ENCODE assay signal across 20 cellular contexts in genomic region chr3:175266993-175267960, GRCh38.
DNase-seq lines count a peak whose midpoint lies in the region; ATAC-seq, FAIRE-seq and TF ChIP-seq lines count a peak whose summit lies in the region.
"Had no signal": no experiment of that assay in that cellular context is flagged by ENCODE, and none has a peak within 500 bp of the region (broad histone marks: within the 10 kb centered on the region; RNA-seq: fewer than 3 reads in every experiment).

No MANE protein-coding gene starts in this region.

- H3K27me3 Mint-ChIP-seq in neural progenitor cell (ENCODE audit: insufficient read depth, low read depth), result no peaks in the 10 kb centered on the region
- H3K27me3 Mint-ChIP-seq: activated CD4-positive, alpha-beta T cell treated with anti-CD3 and anti-CD28 coated beads for 36 hours; T-helper 17 cell had no signal

- H3F3A ChIP-seq in neural progenitor cell (ENCODE audit: low read depth), result no peaks in the 10 kb centered on the region

- DNase-seq in SJSA1 (ENCODE audit: low read depth in 1 of 2, low spot score in 2 of 2) (peak in 1 of 2 experiments; percentile 62), fibroblast of mammary gland (ENCODE audit: low read depth) (peak; percentile 80), neural progenitor cell (ENCODE audit: low spot score) (no peak), tibial artery (no peak), NCI-H510A (lab: John Stamatoyannopoulos, UW) (no peak)
- DNase-seq: ACHN; activated CD4-positive, alpha-beta T cell treated with anti-CD3 and anti-CD28 coated beads for 36 hours; activated T-cell treated with anti-CD3 and anti-CD28 coated beads, Interleukin-2, amount 50 U/mL, for 48 hours; adrenal gland; foreskin melanocyte; mesendoderm; NCI-H1930; NCI-H524 treated with DMSO at 0.1 percent for 48 hours; nucleus accumbens; T-helper 17 cell had no signal

- no peak overlapping the region for H3K27ac Mint-ChIP-seq in neural progenitor cell
- H3K27ac Mint-ChIP-seq: activated CD4-positive, alpha-beta T cell treated with anti-CD3 and anti-CD28 coated beads for 36 hours; T-helper 17 cell had no signal

- no peaks in the 10 kb centered on the region for H4K20me1 ChIP-seq in neural progenitor cell (ENCODE audit: low read depth)

- no peak overlapping the region for H3K9ac ChIP-seq in neural progenitor cell

- H3K36me3 ChIP-seq in SJSA1 (no peaks in the 10 kb centered on the region), neural progenitor cell (no peaks in the 10 kb centered on the region), tibial artery (no peaks in the 10 kb centered on the region)
- H3K36me3 ChIP-seq: adrenal gland, suprapubic skin had no signal

- TF ChIP-seq CTCF in fibroblast of mammary gland (conservative IDR thresholded peaks at IDR 0.05; ENCODE audit: control insufficient read depth, insufficient read depth, low read depth, low read length) (no peak), neural progenitor cell (IDR thresholded peaks at IDR 0.05) (no peak), tibial artery (IDR thresholded peaks at IDR 0.05) (no peak)

- peak; percentile 16 for FAIRE-seq in A204.1 (lab: Jason Lieb, UNC)
- FAIRE-seq: RCC 7860 had no signal

- no peak overlapping the region for H3K4me3 Mint-ChIP-seq in neural progenitor cell
- H3K4me3 Mint-ChIP-seq: activated CD4-positive, alpha-beta T cell treated with anti-CD3 and anti-CD28 coated beads for 36 hours; T-helper 17 cell had no signal

- H3K27ac ChIP-seq in SJSA1 (peak overlapping the region; percentile 66), neural progenitor cell (no peak overlapping the region), tibial artery (no peak overlapping the region)
- H3K27ac ChIP-seq: adrenal gland, suprapubic skin had no signal

- H3K27me3 ChIP-seq in SJSA1 (replicated peaks) (no peaks in the 10 kb centered on the region), neural progenitor cell (no peaks in the 10 kb centered on the region), tibial artery (no peaks in the 10 kb centered on the region)
- H3K27me3 ChIP-seq: adrenal gland, suprapubic skin had no signal

- H3K4me2 ChIP-seq in neural progenitor cell, result no peak overlapping the region

- H3K4me1 ChIP-seq in SJSA1 (replicated peaks) (peaks cover 27% of the 10 kb centered on the region), neural progenitor cell (no peaks in the 10 kb centered on the region), tibial artery (no peaks in the 10 kb centered on the region)
- H3K4me1 ChIP-seq: adrenal gland, suprapubic skin had no signal

- no peaks in the 10 kb centered on the region for H3K36me3 Mint-ChIP-seq in neural progenitor cell

- no peaks in the 10 kb centered on the region for H3K9me3 Mint-ChIP-seq in neural progenitor cell

- H3K9me3 ChIP-seq in SJSA1 (replicated peaks) (no peaks in the 10 kb centered on the region), neural progenitor cell (ENCODE audit: low read depth) (no peaks in the 10 kb centered on the region), tibial artery (no peaks in the 10 kb centered on the region)
- H3K9me3 ChIP-seq: adrenal gland, suprapubic skin had no signal

- no peaks in the 10 kb centered on the region for H3K79me2 ChIP-seq in neural progenitor cell (ENCODE audit: low read depth)

- intact Hi-C loops in tibial artery (cut with DNase I; ENCODE audit: low total_unique reads), result no loop called here

- peaks cover 12% of the 10 kb centered on the region for H3K4me1 Mint-ChIP-seq in neural progenitor cell
- H3K4me1 Mint-ChIP-seq: activated CD4-positive, alpha-beta T cell treated with anti-CD3 and anti-CD28 coated beads for 36 hours; T-helper 17 cell had no signal

- peak; percentile 47 for ATAC-seq in GM18868 (IDR thresholded peaks at IDR 0.05; ENCODE audit: unreplicated experiment)
- no peak for ATAC-seq in HG03095 (IDR thresholded peaks at IDR 0.05; ENCODE audit: unreplicated experiment)
- ATAC-seq: activated CD4-positive, alpha-beta T cell treated with anti-CD3 and anti-CD28 coated beads for 36 hours; T-helper 17 cell had no signal

- no peak overlapping the region for H2AFZ ChIP-seq in neural progenitor cell (replicated peaks)

- H3K4me3 ChIP-seq in SJSA1 (no peak overlapping the region), fibroblast of mammary gland (ENCODE audit: control insufficient read depth, low read depth, low read length) (no peak overlapping the region), neural progenitor cell (no peak overlapping the region), tibial artery (no peak overlapping the region)
- H3K4me3 ChIP-seq: adrenal gland, suprapubic skin had no signal
